ENCODE assay signal across 1 cellular context in genomic region chr1:93846929-93847810, GRCh38.
TF ChIP-seq lines count a peak whose summit lies in the region.

No MANE protein-coding gene starts in this region.

TF ChIP-seq in K562, 482 proteins besides CTCF, POLR2A, EP300 and RAD21 (continued from another document and continues in another):
- TF ChIP-seq ADNP (tag; IDR thresholded peaks at IDR 0.05) (no peak; the same call in 1 of the 2 replicates), COPS2 (conservative IDR thresholded peaks at IDR 0.05) (no peak), ILK (tag; IDR thresholded peaks at IDR 0.05; ENCODE audit: borderline replicate concordance, low read depth) (no peak), ZBTB1 (CRISPR knock-in tag; IDR thresholded peaks at IDR 0.05; ENCODE audit: borderline replicate concordance, low read depth) (no peak; the same call in 1 of the 2 replicates), ZNF584 (CRISPR knock-in tag; IDR thresholded peaks at IDR 0.05; ENCODE audit: low read depth) (no peak), TRIM28 (IDR thresholded peaks at IDR 0.05) (peak; percentile 51; the same call in 1 of the 2 replicates), NR3C1 (CRISPR knock-in tag; IDR thresholded peaks at IDR 0.05) (0 out of 2 replicates have a peak, but pooled peaks have one; percentile 34), SAFB2 (IDR thresholded peaks at IDR 0.05; ENCODE audit: borderline replicate concordance, low read depth, low read length, severe bottlenecking) (no peak), SMARCA5 (IDR thresholded peaks at IDR 0.05) (peak; percentile 74), SMAD4 (CRISPR knock-in tag; conservative IDR thresholded peaks at IDR 0.05) (0 out of 2 replicates have a peak, but pooled peaks have one; percentile 9), TRIM24 (IDR thresholded peaks at IDR 0.05) (0 out of 4 replicates have a peak, but pooled peaks of 1 of the 2 experiments have one; percentile 54), ELF2 (CRISPR knock-in tag; IDR thresholded peaks at IDR 0.05) (no peak), TCF15 (CRISPR knock-in tag; IDR thresholded peaks at IDR 0.05) (no peak), PURB (CRISPR knock-in tag; IDR thresholded peaks at IDR 0.05; ENCODE audit: low read depth) (no peak), ZBTB2 (IDR thresholded peaks at IDR 0.05) (peak; percentile 48; the same call in 1 of the 2 replicates), MTA2 (IDR thresholded peaks at IDR 0.05; ENCODE audit: low read depth) (no peak), MED1 (CRISPR knock-in tag; IDR thresholded peaks at IDR 0.05; ENCODE audit: borderline replicate concordance) (no peak), TCF7L2 (IDR thresholded peaks at IDR 0.05; ENCODE audit: low read depth, low read length) (no peak), PHB2 (IDR thresholded peaks at IDR 0.05; ENCODE audit: low read depth) (no peak), ELF4 (CRISPR knock-in tag; IDR thresholded peaks at IDR 0.05) (no peak), ZFP36 (IDR thresholded peaks at IDR 0.05; ENCODE audit: low read depth, low read length, partially characterized antibody) (peak; percentile 16), ZNF41 (CRISPR knock-in tag; conservative IDR thresholded peaks at IDR 0.05) (no peak), VEZF1 (CRISPR knock-in tag; IDR thresholded peaks at IDR 0.05) (no peak; the same call in 1 of the 2 replicates), POLR2B (IDR thresholded peaks at IDR 0.05; ENCODE audit: low read depth, partially characterized antibody) (no peak), FIP1L1 (IDR thresholded peaks at IDR 0.05; ENCODE audit: low read depth, low read length, poor library complexity, severe bottlenecking) (no peak), RBM14 (IDR thresholded peaks at IDR 0.05; ENCODE audit: borderline replicate concordance, insufficient read depth, low read depth, low read length) (no peak), PRPF4 (IDR thresholded peaks at IDR 0.05; ENCODE audit: insufficient read depth, low read depth, low read length, poor library complexity, severe bottlenecking) (no peak), ZNF395 (CRISPR knock-in tag; IDR thresholded peaks at IDR 0.05) (no peak), DIDO1 (tag; IDR thresholded peaks at IDR 0.05; ENCODE audit: low read depth) (no peak), ETS2 (tag; IDR thresholded peaks at IDR 0.05; ENCODE audit: borderline replicate concordance, poor library complexity, severe bottlenecking) (no peak), SP1 (CRISPR knock-in tag; IDR thresholded peaks at IDR 0.05) (peak; percentile 72), CREB5 (CRISPR knock-in tag; IDR thresholded peaks at IDR 0.05) (no peak), DMBX1 (CRISPR knock-in tag; IDR thresholded peaks at IDR 0.05; ENCODE audit: borderline replicate concordance) (no peak), POLR2G (IDR thresholded peaks at IDR 0.05; ENCODE audit: low read depth, low read length) (peak; percentile 53), IRF9 (tag; IDR thresholded peaks at IDR 0.05) (no peak), HCFC1 (IDR thresholded peaks at IDR 0.05; ENCODE audit: low read depth, low read length) (peak; percentile 49), CBX1 (IDR thresholded peaks at IDR 0.05; ENCODE audit: low read depth) (no peak; the same call in 1 of the 2 replicates), RERE (CRISPR knock-in tag; IDR thresholded peaks at IDR 0.05; ENCODE audit: borderline replicate concordance) (no peak), ETV1 (tag; conservative IDR thresholded peaks at IDR 0.05; ENCODE audit: low read depth) (peak; percentile 58), U2AF1 (optimal IDR thresholded peaks at IDR 0.05; ENCODE audit: low read depth, low read length) (no peak), DDX20 (tag; IDR thresholded peaks at IDR 0.05; ENCODE audit: low read depth) (no peak), IRF1 (CRISPR knock-in tag; IDR thresholded peaks at IDR 0.05; ENCODE audit: borderline replicate concordance) (no peak), ZNF277 (CRISPR knock-in tag; IDR thresholded peaks at IDR 0.05; ENCODE audit: borderline replicate concordance) (no peak), CSDE1 (IDR thresholded peaks at IDR 0.05) (peak in 1 of 2 experiments; percentile 65; a peak in 2 of 4 replicates), ZFP30 (CRISPR knock-in tag; IDR thresholded peaks at IDR 0.05; ENCODE audit: borderline replicate concordance) (no peak), ZNF431 (CRISPR knock-in tag; IDR thresholded peaks at IDR 0.05) (0 out of 2 replicates have a peak, but pooled peaks have one; percentile 3), ZNF444 (CRISPR knock-in tag; IDR thresholded peaks at IDR 0.05) (no peak), ZNF75A (CRISPR knock-in tag; IDR thresholded peaks at IDR 0.05) (no peak), HIVEP1 (CRISPR knock-in tag; IDR thresholded peaks at IDR 0.05) (no peak), GATAD2B (IDR thresholded peaks at IDR 0.05; ENCODE audit: borderline replicate concordance) (no peak), SMARCC2 (IDR thresholded peaks at IDR 0.05; ENCODE audit: low read depth) (no peak), ZNF512 (tag; IDR thresholded peaks at IDR 0.05) (no peak)
